In genomic region chr4:148852092-148852699, GRCh38 we compare ENCODE assay signal across 1 cellular context.
TF ChIP-seq lines count a peak whose summit lies in the region.

No MANE protein-coding gene starts in this region.

TF ChIP-seq in GM12878, 131 proteins besides CTCF, POLR2A, EP300 and RAD21 (continued from another document):
- TF ChIP-seq CUX1 (IDR thresholded peaks at IDR 0.05; ENCODE audit: insufficient replicate concordance, low read depth, low read length), result no peak
- TF ChIP-seq SIN3A (IDR thresholded peaks at IDR 0.05; ENCODE audit: low read depth, low read length), result no peak
- TF ChIP-seq SP1 (IDR thresholded peaks at IDR 0.05; ENCODE audit: low read depth, low read length), result no peak
- TF ChIP-seq RELA (IDR thresholded peaks at IDR 0.05; ENCODE audit: borderline replicate concordance, partially characterized antibody), result no peak
- no peak for TF ChIP-seq CHD2 (IDR thresholded peaks at IDR 0.05; ENCODE audit: borderline replicate concordance, low read depth, low read length)
- TF ChIP-seq BRCA1 (IDR thresholded peaks at IDR 0.05; ENCODE audit: low read depth, low read length), result no peak
- TF ChIP-seq POLR2AphosphoS2 (IDR thresholded peaks at IDR 0.05; ENCODE audit: low read depth, low read length), result no peak
- TF ChIP-seq ZBTB40 (IDR thresholded peaks at IDR 0.05; ENCODE audit: borderline replicate concordance), result no peak
